19 cellular contexts compared by ENCODE assay signal in the genomic region with DNA sequence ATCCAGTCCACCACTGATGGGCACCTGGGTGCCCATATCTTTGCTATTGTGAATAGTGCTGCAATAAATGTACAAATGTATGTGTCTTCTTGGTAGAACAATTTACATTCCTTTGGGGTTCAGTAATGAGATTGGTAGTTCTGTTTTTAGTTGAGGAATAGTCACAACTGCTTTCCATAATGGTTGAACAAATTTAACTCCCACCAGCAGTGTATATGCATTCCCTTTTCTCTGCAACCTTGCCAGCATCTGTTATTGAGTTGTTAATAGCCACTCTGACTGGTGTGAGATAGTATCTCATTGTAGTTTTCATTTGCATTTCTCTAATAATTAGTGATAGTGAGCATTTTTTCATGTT. TPM values are rescaled to one million over a fixed set of nuclear protein-coding genes. Genes with fewer than 3 reads are reported as not detected.
DNase-seq lines count a peak whose midpoint lies in the region; ATAC-seq and TF ChIP-seq lines count a peak whose summit lies in the region.
"Had no signal": no experiment of that assay in that cellular context is flagged by ENCODE, and none has a peak within 500 bp of the region (broad histone marks: within the 10 kb centered on the region; RNA-seq: fewer than 3 reads in every experiment).

No MANE protein-coding gene starts in this region.

- POLR2A ChIA-PET in T-cell (lab: Charles Lee), result interaction anchor here (4.1 to 4.9 kb wide), 2 partner anchors 118 to 119 kb away, joined by 43 to 131 read pairs; a partner anchor contains a TSS

- H3K27me3 Mint-ChIP-seq in T-cell, result no peaks in the 10 kb centered on the region
- no peaks in the 10 kb centered on the region for H3K27me3 Mint-ChIP-seq in nephron progenitor cell (ENCODE audit: low read depth, poor library complexity)
- H3K27me3 Mint-ChIP-seq: activated naive CD8-positive, alpha-beta T cell; B cell; natural killer cell treated with Interleukin-12 subunit alpha and Interleukin-12 subunit beta and Interleukin-15 and Interleukin-18, amount 100 ng/mL, for 72 hours had no signal

- H3K36me3 Mint-ChIP-seq in T-cell, result peaks cover 22% of the 10 kb centered on the region
- peaks cover 48% of the 10 kb centered on the region for H3K36me3 Mint-ChIP-seq in nephron progenitor cell (ENCODE audit: low read depth)
- H3K36me3 Mint-ChIP-seq: stimulated activated effector memory CD8-positive, alpha-beta T cell treated with anti-CD3 and anti-CD28 coated beads, Interleukin-12 subunit alpha, Interleukin-12 subunit beta, amount 100 ng/mL, for 72 hours had no signal

- DNase-seq in T-cell, result no peak
- DNase-seq in nephron progenitor cell, result no peak
- DNase-seq in anterior cingulate cortex (lab: John Stamatoyannopoulos, UW), result no peak
- DNase-seq in midbrain (lab: John Stamatoyannopoulos, UW), result no peak
- no peak for DNase-seq in NCI-H1417 (lab: John Stamatoyannopoulos, UW)
- DNase-seq: erythroblast, head of caudate nucleus, mammary epithelial cell, NCI-H1048, NCI-H69, PC-3, thyroid gland had no signal

- H3K4me3 Mint-ChIP-seq in T-cell, result no peak overlapping the region
- no peak overlapping the region for H3K4me3 Mint-ChIP-seq in nephron progenitor cell
- H3K4me3 Mint-ChIP-seq: activated naive CD8-positive, alpha-beta T cell; B cell; natural killer cell treated with Interleukin-12 subunit alpha and Interleukin-12 subunit beta and Interleukin-15 and Interleukin-18, amount 100 ng/mL, for 72 hours; stimulated activated effector memory CD8-positive, alpha-beta T cell treated with anti-CD3 and anti-CD28 coated beads, Interleukin-12 subunit alpha, Interleukin-12 subunit beta, amount 100 ng/mL, for 72 hours had no signal

- H3K4me1 Mint-ChIP-seq in T-cell (peaks cover 55 to 57% (median 55%) of the 10 kb centered on the region in 3 donors), nephron progenitor cell (no peaks in the 10 kb centered on the region)

- ATAC-seq in GM21717 (IDR thresholded peaks at IDR 0.05; ENCODE audit: unreplicated experiment), result peak; percentile 36
- peak; percentile 37 for ATAC-seq in HG02798 (IDR thresholded peaks at IDR 0.05; ENCODE audit: poor library complexity, unreplicated experiment)
- no peak for ATAC-seq in T-cell (replicated peaks in 1 of 4)
- ATAC-seq: HCT116; natural killer cell treated with Interleukin-12 subunit alpha and Interleukin-12 subunit beta and Interleukin-15 and Interleukin-18, amount 100 ng/mL, for 72 hours; stimulated activated effector memory CD8-positive, alpha-beta T cell treated with anti-CD3 and anti-CD28 coated beads, Interleukin-12 subunit alpha, Interleukin-12 subunit beta, amount 100 ng/mL, for 72 hours had no signal

- H3K27ac Mint-ChIP-seq in T-cell (peak overlapping the region; percentile 61 to 70), nephron progenitor cell (peak overlapping the region; percentile 92)
- H3K27ac Mint-ChIP-seq: activated naive CD8-positive, alpha-beta T cell; B cell; natural killer cell treated with Interleukin-12 subunit alpha and Interleukin-12 subunit beta and Interleukin-15 and Interleukin-18, amount 100 ng/mL, for 72 hours; stimulated activated effector memory CD8-positive, alpha-beta T cell treated with anti-CD3 and anti-CD28 coated beads, Interleukin-12 subunit alpha, Interleukin-12 subunit beta, amount 100 ng/mL, for 72 hours had no signal

- TF ChIP-seq CTCF in nephron progenitor cell (IDR thresholded peaks at IDR 0.05), result no peak

- H3K9me3 Mint-ChIP-seq in T-cell (no peaks in the 10 kb centered on the region), nephron progenitor cell (peaks cover 45% of the 10 kb centered on the region)
- H3K9me3 Mint-ChIP-seq: natural killer cell treated with Interleukin-12 subunit alpha and Interleukin-12 subunit beta and Interleukin-15 and Interleukin-18, amount 100 ng/mL, for 72 hours; stimulated activated effector memory CD8-positive, alpha-beta T cell treated with anti-CD3 and anti-CD28 coated beads, Interleukin-12 subunit alpha, Interleukin-12 subunit beta, amount 100 ng/mL, for 72 hours had no signal

- CTCF ChIA-PET in T-cell (lab: Charles Lee), result interaction anchor here (0.7 to 6.3 kb wide), 8 partner anchors 18 to 130 kb away, joined by 3 to 548 read pairs (median 24); a partner anchor contains a TSS

RNA-seq across cellular contexts. Expression of a gene that starts 27.8 kb away (rescaled TPM):
- 10 to 100 TPM; 49.6 to 92.1 (median 67.8) TPM for total RNA-seq in T-cell

RNA-seq across cellular contexts. Expression of a gene that starts 57.0 kb away (rescaled TPM):
- 10 to 100 TPM; 14.1 to 21.3 (median 17.3) TPM for total RNA-seq in T-cell

Comparison
In these comparisons a context has a peak if more than half of its experiments do, and no peak if none do; other contexts are left out.
1. ATAC-seq: peak in GM21717 (single experiment) and HG02798 (single experiment); none in T-cell (0 of 4).